Comparison of ENCODE assay signal across 8 cellular contexts in the genomic region with DNA sequence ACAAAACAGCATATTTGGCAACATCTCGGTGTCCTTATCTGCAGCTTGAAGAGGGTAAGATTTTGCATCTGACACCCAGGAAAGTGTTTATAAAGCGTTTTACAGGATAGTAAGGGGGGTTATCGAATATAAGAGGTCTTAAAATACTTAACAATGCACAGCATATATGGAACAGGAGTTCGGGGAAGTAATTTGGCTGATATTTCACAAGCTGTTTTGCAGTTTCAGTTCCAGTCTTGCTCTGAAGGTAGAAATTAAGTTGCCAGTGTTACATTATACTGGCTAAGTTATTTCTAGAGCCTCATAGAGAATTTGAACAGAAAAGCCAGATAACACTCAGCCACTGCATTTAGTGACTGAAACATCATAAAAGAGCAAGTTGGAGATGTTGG. TPM values are rescaled to one million over a fixed set of nuclear protein-coding genes. Genes with fewer than 3 reads are reported as not detected.
DNase-seq lines count a peak whose midpoint lies in the region; ATAC-seq, FAIRE-seq and TF ChIP-seq lines count a peak whose summit lies in the region.

No MANE protein-coding gene starts in this region.

- no peaks in the 10 kb centered on the region for H3K9me3 Mint-ChIP-seq in effector memory CD8-positive, alpha-beta T cell

- H3K27me3 ChIP-seq in Karpas-422 (ENCODE audit: low read length) (no peaks in the 10 kb centered on the region), parathyroid adenoma (ENCODE audit: control insufficient read depth, insufficient read depth, low read length) (no peaks in the 10 kb centered on the region)

- H3K4me1 Mint-ChIP-seq in effector memory CD8-positive, alpha-beta T cell (ENCODE audit: low read depth in 2 of 2), result peaks cover 24 to 40% of the 10 kb centered on the region in 2 donors

- H3K4me2 ChIP-seq in Karpas-422 (ENCODE audit: low read depth, low read length, poor library complexity, severe bottlenecking) (peak overlapping the region; percentile 88), parathyroid adenoma (ENCODE audit: low read length) (peak overlapping the region; percentile 83)

- no peaks in the 10 kb centered on the region for H3K9me3 ChIP-seq in Karpas-422 (ENCODE audit: low read length)
- H3K9me3 ChIP-seq in parathyroid adenoma (ENCODE audit: control insufficient read depth, low read length), result no peaks in the 10 kb centered on the region

- in situ Hi-C loops in GM13976 (cut with MboI; ENCODE audit: low sequenced_read_pairs, unreplicated experiment), result loop anchor here (25.0 kb wide), 2 partner anchors 396 to 671 kb away; a partner anchor contains a TSS

- TF ChIP-seq CTCF in parathyroid adenoma (IDR thresholded peaks at IDR 0.05), result no peak
- no peak for TF ChIP-seq CTCF in GM13976 (IDR thresholded peaks at IDR 0.05; ENCODE audit: borderline replicate concordance, control extremely low read depth, extremely low read depth, insufficient read depth, missing control alignments)

- no peak for DNase-seq in GM18507 (ENCODE audit: extremely low spot score, insufficient read length, low read depth)
- no peak for DNase-seq in Karpas-422
- DNase-seq in effector memory CD8-positive, alpha-beta T cell, result no peak
- DNase-seq in DMS79 (lab: John Stamatoyannopoulos, UW), result no peak
- DNase-seq in cortex of kidney (lab: John Stamatoyannopoulos, UW), result no peak
- DNase-seq in GM13976 (ENCODE audit: low spot score), result no peak
- DNase-seq in DMS114 treated with DMSO at 0.1 percent for 48 hours (lab: John Stamatoyannopoulos, UW; ENCODE audit: unreplicated experiment), result no peak

- ATAC-seq in effector memory CD8-positive, alpha-beta T cell (replicated peaks), result no peak

- H3K27ac Mint-ChIP-seq in effector memory CD8-positive, alpha-beta T cell, result peak overlapping the region; percentile 80 to 87

- H3K36me3 Mint-ChIP-seq in effector memory CD8-positive, alpha-beta T cell (ENCODE audit: insufficient read depth), result peaks cover 7% of the 10 kb centered on the region

- H3K4me3 Mint-ChIP-seq in effector memory CD8-positive, alpha-beta T cell, result peak overlapping the region; percentile 89 to 90

- FAIRE-seq in GM18507 (lab: Jason Lieb, UNC), result peak; percentile 15

- H3K4me1 ChIP-seq in Karpas-422 (ENCODE audit: low read length), result peaks cover 39% of the 10 kb centered on the region
- peaks cover 6% of the 10 kb centered on the region for H3K4me1 ChIP-seq in parathyroid adenoma

- no peaks in the 10 kb centered on the region for H3K27me3 Mint-ChIP-seq in effector memory CD8-positive, alpha-beta T cell

- peaks cover 9% of the 10 kb centered on the region; the same call in 1 of the 2 replicates for H3K36me3 ChIP-seq in Karpas-422 (ENCODE audit: insufficient read depth, low read length)
- no peaks in the 10 kb centered on the region for H3K36me3 ChIP-seq in parathyroid adenoma (ENCODE audit: control insufficient read depth, insufficient read depth, low read length)

- H3K4me3 ChIP-seq in Karpas-422 (ENCODE audit: low read length), result peak overlapping the region; percentile 70
- peak overlapping the region; percentile 53 for H3K4me3 ChIP-seq in parathyroid adenoma (ENCODE audit: low read depth, low read length)

- H3K9ac ChIP-seq in Karpas-422 (ENCODE audit: low read length), result peak overlapping the region; percentile 89
- no peak overlapping the region for H3K9ac ChIP-seq in parathyroid adenoma

- H4K20me1 ChIP-seq in Karpas-422 (ENCODE audit: insufficient read depth, low read depth, low read length), result peaks cover 4% of the 10 kb centered on the region; the same call in 1 of the 2 replicates

- peaks cover 40% of the 10 kb centered on the region for H3K79me2 ChIP-seq in Karpas-422 (ENCODE audit: low read length)
- peaks cover 39% of the 10 kb centered on the region for H3K79me2 ChIP-seq in parathyroid adenoma

- H3K9me2 ChIP-seq in Karpas-422 (replicated peaks; ENCODE audit: insufficient read depth, low read length), result no peaks in the 10 kb centered on the region

- H2AFZ ChIP-seq in Karpas-422 (ENCODE audit: low read length), result peak overlapping the region; percentile 91
- H2AFZ ChIP-seq in parathyroid adenoma, result peak overlapping the region; percentile 100

- no peak overlapping the region for H3K27ac ChIP-seq in Karpas-422 (ENCODE audit: low read length)
- H3K27ac ChIP-seq in parathyroid adenoma, result peak overlapping the region; percentile 80

RNA-seq across cellular contexts. Expression of a gene that starts 0.9 kb away (rescaled TPM):
- total RNA-seq in Karpas-422 (2014; rRNA removed; shearing (Covaris generic); ENCODE audit: low replicate concordance), result 73.5 and 127 TPM in 2 replicates

RNA-seq across cellular contexts. Expression of a gene that starts 26.6 kb away (rescaled TPM):
- total RNA-seq in Karpas-422 (2014; rRNA removed; shearing (Covaris generic); ENCODE audit: low replicate concordance), result 0.18 and 3.3 TPM in 2 replicates
